ENCODE assay signal across 8 cellular contexts in genomic region chr4:184384056-184384809, GRCh38.
DNase-seq lines count a peak whose midpoint lies in the region; ATAC-seq and TF ChIP-seq lines count a peak whose summit lies in the region.

No MANE protein-coding gene starts in this region.

- H3K36me3 ChIP-seq in heart left ventricle: peaks cover 0 to 31% (median 20%) of the 10 kb centered on the region in 9 donors
- H3K36me3 ChIP-seq in skeletal muscle tissue (ENCODE audit: control insufficient read depth in 3 of 3, insufficient read depth in 3 of 3, low read length in 3 of 3): peaks cover 2 to 19% (median 15%) of the 10 kb centered on the region in 3 donors

- H3K9me3 ChIP-seq in heart left ventricle (no peaks in the 10 kb centered on the region), skeletal muscle tissue (ENCODE audit: control insufficient read depth in 3 of 3, low read length in 3 of 3) (no peaks in the 10 kb centered on the region)

- H3K36me3 Mint-ChIP-seq in activated CD4-positive, alpha-beta memory T cell treated with anti-CD3 and anti-CD28 coated beads, Interleukin-2, amount 10 ng/mL, durations not matched to agents 7 days and 5 days (ENCODE audit: low read depth): peaks cover 77% of the 10 kb centered on the region
- peaks cover 24% of the 10 kb centered on the region for H3K36me3 Mint-ChIP-seq in nephron progenitor cell (ENCODE audit: low read depth)

- peaks cover 12% of the 10 kb centered on the region for H3K9me3 Mint-ChIP-seq in activated CD4-positive, alpha-beta memory T cell treated with anti-CD3 and anti-CD28 coated beads, Interleukin-2, amount 10 ng/mL, durations not matched to agents 7 days and 5 days
- no peaks in the 10 kb centered on the region for H3K9me3 Mint-ChIP-seq in nephron progenitor cell

- peak; percentile 95 for DNase-seq in GM12864 (ENCODE audit: low read depth)
- DNase-seq in HT-29 (ENCODE audit: low spot score): peak; percentile 13
- DNase-seq in activated CD4-positive, alpha-beta memory T cell treated with anti-CD3 and anti-CD28 coated beads, Interleukin-2, amount 10 ng/mL, durations not matched to agents 7 days and 5 days: peak; percentile 55
- DNase-seq in heart left ventricle: peak in 1 of 5 donors; percentile 31
- no peak for DNase-seq in nephron progenitor cell
- no peak for DNase-seq in activated CD4-positive, alpha-beta T cell treated with anti-CD3 and anti-CD28 coated beads for 48 hours

- peaks cover 61% of the 10 kb centered on the region for H3K4me1 Mint-ChIP-seq in activated CD4-positive, alpha-beta memory T cell treated with anti-CD3 and anti-CD28 coated beads, Interleukin-2, amount 10 ng/mL, durations not matched to agents 7 days and 5 days
- peaks cover 48% of the 10 kb centered on the region for H3K4me1 Mint-ChIP-seq in nephron progenitor cell

- H3K27me3 Mint-ChIP-seq in activated CD4-positive, alpha-beta memory T cell treated with anti-CD3 and anti-CD28 coated beads, Interleukin-2, amount 10 ng/mL, durations not matched to agents 7 days and 5 days: no peaks in the 10 kb centered on the region
- peaks cover 7% of the 10 kb centered on the region for H3K27me3 Mint-ChIP-seq in nephron progenitor cell (ENCODE audit: low read depth, poor library complexity)

- H3K27ac Mint-ChIP-seq in activated CD4-positive, alpha-beta memory T cell treated with anti-CD3 and anti-CD28 coated beads, Interleukin-2, amount 10 ng/mL, durations not matched to agents 7 days and 5 days: peak overlapping the region; percentile 79
- no peak overlapping the region for H3K27ac Mint-ChIP-seq in nephron progenitor cell

- intact Hi-C loops in heart left ventricle (cut with DNase I): loop anchor here in 9 of 10 donors (2.0 to 10.0 kb wide), 7 partner anchors 37 to 153 kb away; partner anchors contain the start of gene IRF2 (in 1 of the 9)

- CTCF ChIA-PET in activated CD4-positive, alpha-beta memory T cell treated with anti-CD3 and anti-CD28 coated beads, Interleukin-2, amount 10 ng/mL, durations not matched to agents 7 days and 5 days (lab: Charles Lee): no interaction called here

- H3K9ac ChIP-seq in skeletal muscle tissue (ENCODE audit: low read depth in 1 of 3, low read length in 3 of 3): peak overlapping the region; percentile 34 to 64 (median 58)

- peak overlapping the region; percentile 30 for H3K4me3 ChIP-seq in GM12864 (ENCODE audit: low read depth, low read length)
- H3K4me3 ChIP-seq in heart left ventricle: peak overlapping the region in 9 of 12 donors; percentile 5 to 42 (median 28)
- H3K4me3 ChIP-seq in skeletal muscle tissue (ENCODE audit: low read length in 3 of 3): peak overlapping the region; percentile 24 to 59 (median 54)

- peaks cover 18 to 78% (median 64%) of the 10 kb centered on the region in 12 donors for H3K4me1 ChIP-seq in heart left ventricle
- peaks cover 54 to 59% (median 57%) of the 10 kb centered on the region in 3 donors for H3K4me1 ChIP-seq in skeletal muscle tissue (ENCODE audit: control insufficient read depth in 3 of 3, insufficient read depth in 3 of 3, low read length in 3 of 3)

- TF ChIP-seq CTCF in GM12864 (IDR thresholded peaks at IDR 0.05; ENCODE audit: low read depth, low read length, missing control alignments): no peak
- TF ChIP-seq CTCF in heart left ventricle (IDR thresholded peaks at IDR 0.05): no peak
- no peak for TF ChIP-seq CTCF in nephron progenitor cell (IDR thresholded peaks at IDR 0.05)

- H3K4me3 Mint-ChIP-seq in activated CD4-positive, alpha-beta memory T cell treated with anti-CD3 and anti-CD28 coated beads, Interleukin-2, amount 10 ng/mL, durations not matched to agents 7 days and 5 days: peak overlapping the region; percentile 32
- H3K4me3 Mint-ChIP-seq in nephron progenitor cell: no peak overlapping the region

- H3K27me3 ChIP-seq in heart left ventricle: no peaks in the 10 kb centered on the region
- H3K27me3 ChIP-seq in skeletal muscle tissue (ENCODE audit: control insufficient read depth in 3 of 3, insufficient read depth in 3 of 3, low read length in 3 of 3): no peaks in the 10 kb centered on the region

- peak in 1 of 2 donors; percentile 6 for TF ChIP-seq POLR2A in heart left ventricle (IDR thresholded peaks at IDR 0.05)

- 9 to 12% (median 10%) methylated on average over 12 to 13 of the region's 13 CpGs for WGBS in heart left ventricle, 4 donors

- ATAC-seq in GM21528 (IDR thresholded peaks at IDR 0.05; ENCODE audit: low FRiP score, unreplicated experiment): peak; percentile 85
- peak; percentile 5 to 72 (median 34) for ATAC-seq in heart left ventricle

- H3K27ac ChIP-seq in heart left ventricle (peak overlapping the region; percentile 60 to 96 (median 90)), skeletal muscle tissue (ENCODE audit: low read depth, low read length) (peak overlapping the region; percentile 78)

- POLR2A ChIA-PET in activated CD4-positive, alpha-beta memory T cell treated with anti-CD3 and anti-CD28 coated beads, Interleukin-2, amount 10 ng/mL, durations not matched to agents 7 days and 5 days (lab: Charles Lee): interaction anchor here (0.8 to 2.2 kb wide), 4 partner anchors 33 to 152 kb away, joined by 3 to 11 read pairs (median 6); partner anchors contain the start of gene IRF2

Comparison
In these comparisons a context has a peak if more than half of its experiments do, and no peak if none do; other contexts are left out.
1. DNase-seq: peak in GM12864 (single experiment), HT-29 (single experiment) and activated CD4-positive, alpha-beta memory T cell treated with anti-CD3 and anti-CD28 coated beads, Interleukin-2, amount 10 ng/mL, durations not matched to agents 7 days and 5 days (single experiment); none in nephron progenitor cell (single experiment) and activated CD4-positive, alpha-beta T cell treated with anti-CD3 and anti-CD28 coated beads for 48 hours (single experiment).
2. Peak in every context shown above with its lines, with median percentiles within 50 percentile points of each other: H3K4me3 ChIP-seq.